ENCODE assay signal across 1 cellular context in the genomic region with DNA sequence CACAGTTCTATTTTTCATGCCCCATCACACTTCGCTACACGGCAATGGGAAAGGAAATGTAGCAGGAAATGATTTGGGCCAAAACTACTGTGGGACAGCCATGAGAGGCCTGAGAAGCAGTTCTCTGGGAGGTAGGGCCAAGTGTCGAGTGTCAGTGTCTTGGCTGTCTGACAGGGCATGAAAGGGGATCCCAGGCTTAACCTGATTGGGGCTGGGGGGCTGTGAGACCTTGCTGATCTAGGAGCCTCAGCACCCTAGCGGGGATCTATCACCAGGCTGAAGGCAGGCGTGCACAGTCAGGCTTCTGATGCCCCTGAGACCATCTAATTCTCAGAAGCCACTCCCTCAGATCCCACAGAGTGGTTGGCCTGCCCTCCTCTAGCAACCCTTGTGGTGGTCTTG.
TF ChIP-seq lines count a peak whose summit lies in the region.

No MANE protein-coding gene starts in this region.

TF ChIP-seq in HepG2, 621 proteins besides CTCF, POLR2A, EP300 and RAD21:
- TF ChIP-seq CBX1 (IDR thresholded peaks at IDR 0.05; ENCODE audit: low read depth) (no peak), ZNF12 (CRISPR knock-in tag; IDR thresholded peaks at IDR 0.05) (no peak), KMT2B (CRISPR knock-in tag; IDR thresholded peaks at IDR 0.05) (no peak), POLR2AphosphoS2 (IDR thresholded peaks at IDR 0.05; ENCODE audit: low read depth, low read length) (no peak), FIP1L1 (IDR thresholded peaks at IDR 0.05; ENCODE audit: borderline replicate concordance, insufficient read depth, low read depth, low read length) (no peak), ELF4 (CRISPR knock-in tag; IDR thresholded peaks at IDR 0.05; ENCODE audit: borderline replicate concordance) (no peak), SIN3B (IDR thresholded peaks at IDR 0.05; ENCODE audit: low read length) (no peak)
- TF ChIP-seq, protein P1, sequence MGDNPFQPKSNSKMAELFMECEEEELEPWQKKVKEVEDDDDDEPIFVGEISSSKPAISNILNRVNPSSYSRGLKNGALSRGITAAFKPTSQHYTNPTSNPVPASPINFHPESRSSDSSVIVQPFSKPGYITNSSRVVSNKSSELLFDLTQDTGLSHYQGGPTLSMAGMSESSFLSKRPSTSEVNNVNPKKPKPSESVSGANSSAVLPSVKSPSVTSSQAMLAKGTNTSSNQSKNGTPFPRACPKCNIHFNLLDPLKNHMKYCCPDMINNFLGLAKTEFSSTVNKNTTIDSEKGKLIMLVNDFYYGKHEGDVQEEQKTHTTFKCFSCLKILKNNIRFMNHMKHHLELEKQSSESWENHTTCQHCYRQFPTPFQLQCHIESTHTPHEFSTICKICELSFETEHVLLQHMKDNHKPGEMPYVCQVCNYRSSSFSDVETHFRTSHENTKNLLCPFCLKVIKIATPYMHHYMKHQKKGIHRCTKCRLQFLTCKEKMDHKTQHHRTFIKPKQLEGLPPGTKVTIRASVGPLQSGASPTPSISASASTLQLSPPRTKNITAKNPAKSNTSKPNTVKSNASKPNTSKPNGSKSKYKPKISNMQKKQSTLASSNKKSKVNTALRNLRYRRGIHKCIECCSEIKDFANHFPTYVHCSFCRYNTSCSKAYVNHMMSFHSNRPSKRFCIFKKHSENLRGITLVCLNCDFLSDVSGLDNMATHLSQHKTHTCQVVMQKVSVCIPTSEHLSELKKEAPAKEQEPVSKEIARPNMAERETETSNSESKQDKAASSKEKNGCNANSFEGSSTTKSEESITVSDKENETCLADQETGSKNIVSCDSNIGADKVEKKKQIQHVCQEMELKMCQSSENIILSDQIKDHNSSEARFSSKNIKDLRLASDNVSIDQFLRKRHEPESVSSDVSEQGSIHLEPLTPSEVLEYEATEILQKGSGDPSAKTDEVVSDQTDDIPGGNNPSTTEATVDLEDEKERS (CRISPR knock-in tag; IDR thresholded peaks at IDR 0.05), result no peak
- TF ChIP-seq, protein P2, sequence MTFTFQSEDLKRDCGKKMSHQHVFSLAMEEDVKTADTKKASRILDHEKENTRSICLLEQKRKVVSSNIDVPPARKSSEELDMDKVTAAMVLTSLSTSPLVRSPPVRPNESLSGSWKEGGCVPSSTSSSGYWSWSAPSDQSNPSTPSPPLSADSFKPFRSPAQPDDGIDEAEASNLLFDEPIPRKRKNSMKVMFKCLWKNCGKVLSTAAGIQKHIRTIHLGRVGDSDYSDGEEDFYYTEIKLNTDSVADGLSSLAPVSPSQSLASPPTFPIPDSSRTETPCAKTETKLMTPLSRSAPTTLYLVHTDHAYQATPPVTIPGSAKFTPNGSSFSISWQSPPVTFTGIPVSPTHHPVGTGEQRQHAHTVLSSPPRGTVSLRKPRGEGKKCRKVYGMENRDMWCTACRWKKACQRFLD (CRISPR knock-in tag; IDR thresholded peaks at IDR 0.05; ENCODE audit: borderline replicate concordance), result no peak
- TF ChIP-seq, protein P3, sequence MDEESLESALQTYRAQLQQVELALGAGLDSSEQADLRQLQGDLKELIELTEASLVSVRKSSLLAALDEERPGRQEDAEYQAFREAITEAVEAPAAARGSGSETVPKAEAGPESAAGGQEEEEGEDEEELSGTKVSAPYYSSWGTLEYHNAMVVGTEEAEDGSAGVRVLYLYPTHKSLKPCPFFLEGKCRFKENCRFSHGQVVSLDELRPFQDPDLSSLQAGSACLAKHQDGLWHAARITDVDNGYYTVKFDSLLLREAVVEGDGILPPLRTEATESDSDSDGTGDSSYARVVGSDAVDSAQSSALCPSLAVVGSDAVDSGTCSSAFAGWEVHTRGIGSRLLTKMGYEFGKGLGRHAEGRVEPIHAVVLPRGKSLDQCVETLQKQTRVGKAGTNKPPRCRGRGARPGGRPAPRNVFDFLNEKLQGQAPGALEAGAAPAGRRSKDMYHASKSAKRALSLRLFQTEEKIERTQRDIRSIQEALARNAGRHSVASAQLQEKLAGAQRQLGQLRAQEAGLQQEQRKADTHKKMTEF (CRISPR knock-in tag; IDR thresholded peaks at IDR 0.05), result no peak
- TF ChIP-seq, protein P4, sequence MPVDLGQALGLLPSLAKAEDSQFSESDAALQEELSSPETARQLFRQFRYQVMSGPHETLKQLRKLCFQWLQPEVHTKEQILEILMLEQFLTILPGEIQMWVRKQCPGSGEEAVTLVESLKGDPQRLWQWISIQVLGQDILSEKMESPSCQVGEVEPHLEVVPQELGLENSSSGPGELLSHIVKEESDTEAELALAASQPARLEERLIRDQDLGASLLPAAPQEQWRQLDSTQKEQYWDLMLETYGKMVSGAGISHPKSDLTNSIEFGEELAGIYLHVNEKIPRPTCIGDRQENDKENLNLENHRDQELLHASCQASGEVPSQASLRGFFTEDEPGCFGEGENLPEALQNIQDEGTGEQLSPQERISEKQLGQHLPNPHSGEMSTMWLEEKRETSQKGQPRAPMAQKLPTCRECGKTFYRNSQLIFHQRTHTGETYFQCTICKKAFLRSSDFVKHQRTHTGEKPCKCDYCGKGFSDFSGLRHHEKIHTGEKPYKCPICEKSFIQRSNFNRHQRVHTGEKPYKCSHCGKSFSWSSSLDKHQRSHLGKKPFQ (CRISPR knock-in tag; IDR thresholded peaks at IDR 0.05; ENCODE audit: insufficient replicate concordance), result no peak
TF ChIP-seq in HepG2: peak in this region for 0.
